ENCODE assay signal across 1 cellular context in the genomic region with DNA sequence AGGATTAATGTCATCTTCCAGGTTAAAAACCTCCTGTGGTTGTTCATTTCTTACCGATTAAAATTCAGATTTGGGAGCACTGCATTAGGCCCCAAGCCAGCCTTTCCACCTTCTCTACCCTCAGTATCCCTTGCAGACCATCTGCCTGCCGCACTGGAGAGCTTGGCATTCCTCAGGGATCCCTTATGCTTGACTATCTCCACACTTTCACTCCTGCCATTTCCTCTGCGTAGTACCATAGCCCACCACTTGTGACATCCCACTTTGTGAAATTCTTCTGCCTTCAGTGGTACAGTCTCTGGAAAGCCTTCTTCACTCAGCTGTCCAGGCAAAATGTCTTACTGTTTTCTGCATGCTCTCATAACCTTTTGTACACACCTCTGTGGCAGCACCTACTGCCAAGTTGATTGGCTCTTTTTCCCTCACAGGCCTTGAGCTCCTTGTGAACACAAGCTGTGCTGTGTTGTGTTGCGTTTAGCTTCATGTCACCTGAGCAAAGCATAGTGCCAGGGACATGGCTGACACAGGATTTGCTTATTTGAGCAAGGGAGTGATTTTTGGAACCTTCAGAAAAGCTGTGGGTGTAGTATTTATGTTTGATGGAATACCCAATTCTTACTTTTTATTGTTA.
TF ChIP-seq lines count a peak whose summit lies in the region.

No MANE protein-coding gene starts in this region.

TF ChIP-seq in K562, 482 proteins besides CTCF, POLR2A, EP300 and RAD21 (continued from another document):
- TF ChIP-seq, protein P1, sequence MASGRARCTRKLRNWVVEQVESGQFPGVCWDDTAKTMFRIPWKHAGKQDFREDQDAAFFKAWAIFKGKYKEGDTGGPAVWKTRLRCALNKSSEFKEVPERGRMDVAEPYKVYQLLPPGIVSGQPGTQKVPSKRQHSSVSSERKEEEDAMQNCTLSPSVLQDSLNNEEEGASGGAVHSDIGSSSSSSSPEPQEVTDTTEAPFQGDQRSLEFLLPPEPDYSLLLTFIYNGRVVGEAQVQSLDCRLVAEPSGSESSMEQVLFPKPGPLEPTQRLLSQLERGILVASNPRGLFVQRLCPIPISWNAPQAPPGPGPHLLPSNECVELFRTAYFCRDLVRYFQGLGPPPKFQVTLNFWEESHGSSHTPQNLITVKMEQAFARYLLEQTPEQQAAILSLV (tag; IDR thresholded peaks at IDR 0.05): no peak
- TF ChIP-seq, protein P2, sequence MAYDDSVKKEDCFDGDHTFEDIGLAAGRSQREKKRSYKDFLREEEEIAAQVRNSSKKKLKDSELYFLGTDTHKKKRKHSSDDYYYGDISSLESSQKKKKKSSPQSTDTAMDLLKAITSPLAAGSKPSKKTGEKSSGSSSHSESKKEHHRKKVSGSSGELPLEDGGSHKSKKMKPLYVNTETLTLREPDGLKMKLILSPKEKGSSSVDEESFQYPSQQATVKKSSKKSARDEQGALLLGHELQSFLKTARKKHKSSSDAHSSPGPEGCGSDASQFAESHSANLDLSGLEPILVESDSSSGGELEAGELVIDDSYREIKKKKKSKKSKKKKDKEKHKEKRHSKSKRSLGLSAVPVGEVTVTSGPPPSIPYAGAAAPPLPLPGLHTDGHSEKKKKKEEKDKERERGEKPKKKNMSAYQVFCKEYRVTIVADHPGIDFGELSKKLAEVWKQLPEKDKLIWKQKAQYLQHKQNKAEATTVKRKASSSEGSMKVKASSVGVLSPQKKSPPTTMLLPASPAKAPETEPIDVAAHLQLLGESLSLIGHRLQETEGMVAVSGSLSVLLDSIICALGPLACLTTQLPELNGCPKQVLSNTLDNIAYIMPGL (CRISPR knock-in tag; IDR thresholded peaks at IDR 0.05): no peak
- TF ChIP-seq, protein P3, sequence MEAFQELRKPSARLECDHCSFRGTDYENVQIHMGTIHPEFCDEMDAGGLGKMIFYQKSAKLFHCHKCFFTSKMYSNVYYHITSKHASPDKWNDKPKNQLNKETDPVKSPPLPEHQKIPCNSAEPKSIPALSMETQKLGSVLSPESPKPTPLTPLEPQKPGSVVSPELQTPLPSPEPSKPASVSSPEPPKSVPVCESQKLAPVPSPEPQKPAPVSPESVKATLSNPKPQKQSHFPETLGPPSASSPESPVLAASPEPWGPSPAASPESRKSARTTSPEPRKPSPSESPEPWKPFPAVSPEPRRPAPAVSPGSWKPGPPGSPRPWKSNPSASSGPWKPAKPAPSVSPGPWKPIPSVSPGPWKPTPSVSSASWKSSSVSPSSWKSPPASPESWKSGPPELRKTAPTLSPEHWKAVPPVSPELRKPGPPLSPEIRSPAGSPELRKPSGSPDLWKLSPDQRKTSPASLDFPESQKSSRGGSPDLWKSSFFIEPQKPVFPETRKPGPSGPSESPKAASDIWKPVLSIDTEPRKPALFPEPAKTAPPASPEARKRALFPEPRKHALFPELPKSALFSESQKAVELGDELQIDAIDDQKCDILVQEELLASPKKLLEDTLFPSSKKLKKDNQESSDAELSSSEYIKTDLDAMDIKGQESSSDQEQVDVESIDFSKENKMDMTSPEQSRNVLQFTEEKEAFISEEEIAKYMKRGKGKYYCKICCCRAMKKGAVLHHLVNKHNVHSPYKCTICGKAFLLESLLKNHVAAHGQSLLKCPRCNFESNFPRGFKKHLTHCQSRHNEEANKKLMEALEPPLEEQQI (IDR thresholded peaks at IDR 0.05): no peak
- TF ChIP-seq E2F3 (CRISPR knock-in tag; IDR thresholded peaks at IDR 0.05): no peak
- TF ChIP-seq SMARCB1 (IDR thresholded peaks at IDR 0.05; ENCODE audit: insufficient read length, low read depth): no peak
- no peak for TF ChIP-seq ELF2 (CRISPR knock-in tag; IDR thresholded peaks at IDR 0.05)
